In the genomic region with DNA sequence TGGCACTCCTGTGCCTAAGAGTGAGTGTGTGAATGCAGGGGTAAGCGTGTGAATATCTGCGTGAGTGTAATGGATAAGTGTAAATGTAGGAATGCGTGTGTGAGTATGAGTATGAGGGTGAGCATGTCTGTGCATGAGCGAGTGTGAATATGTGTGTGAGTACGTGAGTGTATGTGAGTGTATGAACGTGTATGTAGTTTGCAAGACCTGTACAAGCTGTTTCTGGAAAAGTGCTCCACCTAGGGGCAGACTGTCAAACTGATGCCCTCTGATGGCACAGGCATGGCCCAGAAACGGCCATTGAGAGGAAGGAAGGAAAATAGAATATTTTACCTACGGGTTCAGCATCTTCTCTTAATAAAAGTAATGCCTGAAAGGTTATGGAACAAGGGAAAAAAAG, we compare ENCODE assay signal across 8 cellular contexts. TPM values are rescaled to one million over a fixed set of nuclear protein-coding genes. Genes with fewer than 3 reads are reported as not detected.
DNase-seq lines count a peak whose midpoint lies in the region; ATAC-seq, FAIRE-seq and TF ChIP-seq lines count a peak whose summit lies in the region.

No MANE protein-coding gene starts in this region.

- no peak for TF ChIP-seq POLR2A in endothelial cell of umbilical vein (IDR thresholded peaks at IDR 0.05; ENCODE audit: low read depth, low read length)

- BruUV-seq in endothelial cell of umbilical vein (replicated peaks; lab: Mats Ljungman, UMichigan), result no TSS peak

- H3K36me3 ChIP-seq in BLaER1 treated with 17β-estradiol and CSF1 and Interleukin-3, amounts not matched to agents 10 nM and 100 nM, result peaks cover 0 to 6% (median 2%) of the 10 kb centered on the region in 11 experiments; a peak in 10 of 22 replicates
- no peaks in the 10 kb centered on the region for H3K36me3 ChIP-seq in endothelial cell of umbilical vein (ENCODE audit: control insufficient read depth in 2 of 2, extremely low read depth in 1 of 2, insufficient read depth in 2 of 2, low read length in 2 of 2)

- H3K27me3 ChIP-seq in BLaER1 treated with 17β-estradiol and CSF1 and Interleukin-3, amounts not matched to agents 10 nM and 100 nM, result no peaks in the 10 kb centered on the region
- H3K27me3 ChIP-seq in endothelial cell of umbilical vein (ENCODE audit: control insufficient read depth in 2 of 2, insufficient read depth in 2 of 2, low read length in 2 of 2), result no peaks in the 10 kb centered on the region

- dilution Hi-C loops in endothelial cell of umbilical vein (cut with MboI; ENCODE audit: extremely low pct_ligation_motif_present, low sequenced_read_pairs), result loop anchor here (25.0 kb wide), 1 partner anchor 248 kb away; no protein-coding TSS in a partner anchor

- no peaks in the 10 kb centered on the region for H4K20me1 ChIP-seq in BLaER1 treated with 17β-estradiol and CSF1 and Interleukin-3, amounts not matched to agents 10 nM and 100 nM
- H4K20me1 ChIP-seq in endothelial cell of umbilical vein (replicated peaks; ENCODE audit: control insufficient read depth, extremely low read depth, insufficient read depth, low read length), result no peaks in the 10 kb centered on the region

- ATAC-seq in GM18873 (IDR thresholded peaks at IDR 0.05; ENCODE audit: low FRiP score, unreplicated experiment) (peak; percentile 93), HG03108 (IDR thresholded peaks at IDR 0.05; ENCODE audit: unreplicated experiment) (peak; percentile 94), naive B cell (ENCODE audit: low read depth in 2 of 2) (peak; percentile 67 to 80)

- intact Hi-C loops in endothelial cell of umbilical vein (cut with micrococcal nuclease), result loop anchor here (1.0 to 5.0 kb wide), 3 partner anchors 84 to 249 kb away; no protein-coding TSS in a partner anchor

- peak; percentile 83 to 90 for TF ChIP-seq CTCF in endothelial cell of umbilical vein (IDR thresholded peaks at IDR 0.05; ENCODE audit: extremely low read depth in 1 of 2, insufficient read depth in 1 of 2, low read depth in 1 of 2, low read length in 2 of 2)

- H3K4me2 ChIP-seq in BLaER1 treated with 17β-estradiol and CSF1 and Interleukin-3, amounts not matched to agents 10 nM and 100 nM, result peak overlapping the region; percentile 38 to 86 (median 51)
- H3K4me2 ChIP-seq in endothelial cell of umbilical vein (ENCODE audit: insufficient read depth, low read length), result peak overlapping the region; percentile 30

- H3K4me1 ChIP-seq in BLaER1 treated with 17β-estradiol and CSF1 and Interleukin-3, amounts not matched to agents 10 nM and 100 nM, result peaks cover 25 to 74% (median 39%) of the 10 kb centered on the region in 10 experiments
- peaks cover 27% of the 10 kb centered on the region for H3K4me1 ChIP-seq in endothelial cell of umbilical vein (ENCODE audit: control insufficient read depth, extremely low read depth, insufficient read depth, low read length)

- peak; percentile 20 to 36 for DNase-seq in NOMO-1 (lab: John Stamatoyannopoulos, UW; ENCODE audit: unreplicated experiment in 2 of 2)
- peak; percentile 6 to 17 for DNase-seq in activated CD8-positive, alpha-beta memory T cell treated with anti-CD3 and anti-CD28 coated beads for 1 hour (ENCODE audit: extremely low read depth in 1 of 2, low read depth in 1 of 2)
- DNase-seq in endothelial cell of umbilical vein (ENCODE audit: low read depth, low spot score), result peak; percentile 89
- peak; percentile 31 for DNase-seq in naive B cell
- peak; percentile 64 for DNase-seq in stimulated activated naive CD4-positive, alpha-beta T cell treated with Interleukin-2 at 50 U/mL for 16 hours (lab: John Stamatoyannopoulos, UW)

- no peak overlapping the region for H3K4me3 Mint-ChIP-seq in naive B cell

- POLR2A ChIA-PET in endothelial cell of umbilical vein (lab: Charles Lee), result no interaction called here

- H3K36me3 Mint-ChIP-seq in naive B cell, result no peaks in the 10 kb centered on the region

- peak overlapping the region in 3 of 11 experiments; percentile 11 to 81 (median 72); a peak in 5 of 22 replicates for H3K9ac ChIP-seq in BLaER1 treated with 17β-estradiol and CSF1 and Interleukin-3, amounts not matched to agents 10 nM and 100 nM
- H3K9ac ChIP-seq in endothelial cell of umbilical vein (replicated peaks; ENCODE audit: extremely low read depth, insufficient read depth, low read length), result no peak overlapping the region

- H3K4me1 Mint-ChIP-seq in naive B cell, result peaks cover 0 to 6% (median 5%) of the 10 kb centered on the region in 3 donors

- peaks cover 3 to 16% (median 11%) of the 10 kb centered on the region in 11 experiments for H3K9me3 ChIP-seq in BLaER1 treated with 17β-estradiol and CSF1 and Interleukin-3, amounts not matched to agents 10 nM and 100 nM (replicated peaks in 1 of 11)
- H3K9me3 ChIP-seq in endothelial cell of umbilical vein (replicated peaks; ENCODE audit: control insufficient read depth, insufficient read depth, low read length), result no peaks in the 10 kb centered on the region

- peak overlapping the region; percentile 55 for H2AFZ ChIP-seq in endothelial cell of umbilical vein (ENCODE audit: low read depth, low read length)

- no peaks in the 10 kb centered on the region for H3K9me1 ChIP-seq in endothelial cell of umbilical vein (replicated peaks; ENCODE audit: control insufficient read depth, extremely low read depth, insufficient read depth, low read length)

- CTCF ChIA-PET in endothelial cell of umbilical vein (lab: Charles Lee), result interaction anchor here (0.6 to 4.5 kb wide), 46 partner anchors 11 to 342 kb away, joined by 3 to 88 read pairs (median 6); partner anchors contain the start of genes FRMD4B and LMOD3

- H3K27me3 Mint-ChIP-seq in naive B cell, result no peaks in the 10 kb centered on the region

- peak overlapping the region in 8 of 11 experiments; percentile 8 to 92 (median 40); a peak in 11 of 22 replicates for H3K27ac ChIP-seq in BLaER1 treated with 17β-estradiol and CSF1 and Interleukin-3, amounts not matched to agents 10 nM and 100 nM
- no peak overlapping the region for H3K27ac ChIP-seq in endothelial cell of umbilical vein (ENCODE audit: insufficient read depth, low read depth, low read length)

- peaks cover 0 to 8% (median 3%) of the 10 kb centered on the region in 7 donors for H3K9me3 Mint-ChIP-seq in naive B cell

- peak; percentile 90 for FAIRE-seq in endothelial cell of umbilical vein (lab: Jason Lieb, UNC)

- no peaks in the 10 kb centered on the region for H3K79me2 ChIP-seq in endothelial cell of umbilical vein (ENCODE audit: control insufficient read depth, insufficient read depth, low read length)

- H3K27ac Mint-ChIP-seq in naive B cell, result no peak overlapping the region

- no peak overlapping the region for H3K4me3 ChIP-seq in BLaER1 treated with 17β-estradiol and CSF1 and Interleukin-3, amounts not matched to agents 10 nM and 100 nM
- H3K4me3 ChIP-seq in endothelial cell of umbilical vein (replicated peaks in 1 of 3; ENCODE audit: insufficient read depth in 1 of 3, low read depth in 1 of 3, low read length in 3 of 3), result no peak overlapping the region

TF ChIP-seq in endothelial cell of umbilical vein, 7 proteins besides CTCF, POLR2A, EP300 and RAD21:
- TF ChIP-seq MYC (IDR thresholded peaks at IDR 0.05; ENCODE audit: low read depth, low read length), result no peak
- no peak for TF ChIP-seq GATA2 (IDR thresholded peaks at IDR 0.05; ENCODE audit: insufficient read depth, insufficient read length, low read depth, low read length)
- no peak for TF ChIP-seq JUN (IDR thresholded peaks at IDR 0.05; ENCODE audit: borderline replicate concordance, insufficient read depth, insufficient read length, low read depth)
- no peak for TF ChIP-seq POLR2AphosphoS5 (IDR thresholded peaks at IDR 0.05; ENCODE audit: insufficient read depth, low read depth, low read length)
- TF ChIP-seq MAX (IDR thresholded peaks at IDR 0.05; ENCODE audit: insufficient read depth, insufficient read length), result no peak
- no peak for TF ChIP-seq FOS (IDR thresholded peaks at IDR 0.05; ENCODE audit: borderline replicate concordance, insufficient read depth, low read length)
- no peak for TF ChIP-seq EZH2 (IDR thresholded peaks at IDR 0.05; ENCODE audit: borderline replicate concordance, low read depth, low read length, severe bottlenecking)

RNA-seq across cellular contexts. Expression of gene FRMD4B, which starts 24.4 kb away (rescaled TPM):
- 77.7 and 89.7 TPM in 2 replicates for total RNA-seq in endothelial cell of umbilical vein
- 58.4 and 66.4 TPM in 2 replicates for polyA plus RNA-seq in endothelial cell of umbilical vein
- polyA plus RNA-seq in endothelial cell of umbilical vein (2011; cell fraction: cytosol; rRNA removed), result 54.0 and 54.3 TPM in 2 replicates
- 187 and 208 TPM in 2 replicates for polyA plus RNA-seq in endothelial cell of umbilical vein (2011; cell fraction: nucleus; rRNA removed)
- 48.6 and 55.5 TPM in 2 replicates for polyA plus RNA-seq in endothelial cell of umbilical vein (2012)
- 215 and 218 TPM in 2 replicates for polyA minus RNA-seq in endothelial cell of umbilical vein
- 3.3 TPM for polyA minus RNA-seq in endothelial cell of umbilical vein (2011; cell fraction: cytosol; rRNA and poly(A)+ RNA removed)
- polyA minus RNA-seq in endothelial cell of umbilical vein (2011; cell fraction: nucleus; rRNA and poly(A)+ RNA removed), result 236 and 297 TPM in 2 replicates
- under 1 TPM in 4 of 6 donors, not detected in 2; 0.08 to 0.72 (median 0.37) TPM for polyA plus RNA-seq in naive B cell (ENCODE audit: low read depth in 6 of 6)

Comparison
In these comparisons a context has a peak if more than half of its experiments do, and no peak if none do; other contexts are left out.
1. DNase-seq: peak in every context shown above with its lines; median percentile 89 in endothelial cell of umbilical vein; 64 in stimulated activated naive CD4-positive, alpha-beta T cell treated with Interleukin-2 at 50 U/mL for 16 hours; 31 in naive B cell; 28 in NOMO-1; 12 in activated CD8-positive, alpha-beta memory T cell treated with anti-CD3 and anti-CD28 coated beads for 1 hour.
2. RNA of gene FRMD4B, which starts 24.4 kb away (polyA plus RNA-seq): 48.6 to 208 TPM in endothelial cell of umbilical vein; 0.08 to 0.72 TPM in naive B cell; every median in the first group is over 10 times any median in the second.
3. Peak in every context shown above with its lines, with median percentiles within 50 percentile points of each other: ATAC-seq.